In genomic region chr6:53799340-53799739, GRCh38 we compare ENCODE assay signal across 14 cellular contexts. TPM values are rescaled to one million over a fixed set of nuclear protein-coding genes. Genes with fewer than 3 reads are reported as not detected.
DNase-seq lines count a peak whose midpoint lies in the region; ATAC-seq and TF ChIP-seq lines count a peak whose summit lies in the region.
"Had no signal": no experiment of that assay in that cellular context is flagged by ENCODE, and none has a peak within 500 bp of the region (broad histone marks: within the 10 kb centered on the region; RNA-seq: fewer than 3 reads in every experiment).

No MANE protein-coding gene starts in this region.

- no peaks in the 10 kb centered on the region for H3K9me3 Mint-ChIP-seq in stimulated activated naive CD8-positive, alpha-beta T cell treated with anti-CD3 and anti-CD28 coated beads, Interleukin-15, amount 100 ng/mL, for 72 hours
- H3K9me3 Mint-ChIP-seq: CD4-positive, alpha-beta memory T cell; HFFc6 had no signal

- H3K4me3 ChIP-seq in IMR-90 (ENCODE audit: insufficient read depth, low read depth, low read length): no peak overlapping the region
- H3K4me3 ChIP-seq in colonic mucosa: no peak overlapping the region
- H3K4me3 ChIP-seq in trophoblast cell (ENCODE audit: low read depth, low read length): no peak overlapping the region
- H3K4me3 ChIP-seq: A549 had no signal

- no peak overlapping the region for H3K56ac ChIP-seq in IMR-90 (ENCODE audit: extremely low read depth, insufficient read depth, low read length)

- peaks cover 24% of the 10 kb centered on the region for H3K4me1 ChIP-seq in IMR-90 (ENCODE audit: control insufficient read depth, insufficient read depth, low read length)
- H3K4me1 ChIP-seq in colonic mucosa: no peaks in the 10 kb centered on the region
- H3K4me1 ChIP-seq in trophoblast cell (ENCODE audit: control insufficient read depth in 1 of 2, insufficient read depth in 2 of 2, low read length in 2 of 2): peaks cover 0 to 14% of the 10 kb centered on the region in 2 experiments
- H3K4me1 ChIP-seq: BE2C had no signal

- H2BK5ac ChIP-seq in IMR-90 (ENCODE audit: low read depth, low read length, poor library complexity, severe bottlenecking): no peak overlapping the region
- no peak overlapping the region for H2BK5ac ChIP-seq in trophoblast cell (ENCODE audit: low read depth, low read length, poor library complexity)

- peaks cover 24% of the 10 kb centered on the region for H3K27me3 Mint-ChIP-seq in stimulated activated naive CD8-positive, alpha-beta T cell treated with anti-CD3 and anti-CD28 coated beads, Interleukin-15, amount 100 ng/mL, for 72 hours
- H3K27me3 Mint-ChIP-seq: CD4-positive, alpha-beta memory T cell had no signal

- no peak overlapping the region for H2AK9ac ChIP-seq in IMR-90 (replicated peaks; ENCODE audit: low read depth, low read length, poor library complexity)

- H4K20me1 ChIP-seq in IMR-90 (ENCODE audit: insufficient read depth, low read length): peaks cover 17% of the 10 kb centered on the region; the same call in 1 of the 2 replicates

- H2BK15ac ChIP-seq in IMR-90 (ENCODE audit: low read depth, low read length): 0 out of 3 replicates have a peak overlapping the region, but pooled peaks have one; percentile 5

- H3K9ac ChIP-seq in IMR-90 (ENCODE audit: low read depth, low read length): no peak overlapping the region
- no peak overlapping the region for H3K9ac ChIP-seq in colonic mucosa (ENCODE audit: low read depth in 2 of 2, low read length in 2 of 2)
- no peak overlapping the region for H3K9ac ChIP-seq in trophoblast cell (ENCODE audit: low read length)

- POLR2A ChIA-PET in IMR-90 (lab: Charles Lee; ENCODE audit: unreplicated experiment): no interaction called here

- intact Hi-C loops in IMR-90 (cut with micrococcal nuclease): loop anchor here (10.0 kb wide), 1 partner anchor 125 kb away; no protein-coding TSS in a partner anchor
- intact Hi-C loops in colonic mucosa (cut with DNase I): loop anchor here (10.0 kb wide), 1 partner anchor 125 kb away; no protein-coding TSS in a partner anchor

- TF ChIP-seq RAD21 in IMR-90 (IDR thresholded peaks at IDR 0.05; ENCODE audit: low read length): no peak

- H3K18ac ChIP-seq in IMR-90 (ENCODE audit: low read depth, low read length) (peak overlapping the region; percentile 66; the same call in 1 of the 2 replicates), trophoblast cell (ENCODE audit: low read length) (no peak overlapping the region)

- no peak overlapping the region for H2BK12ac ChIP-seq in trophoblast cell (ENCODE audit: low read length)

- 0 out of 2 replicates have a peak overlapping the region, but pooled peaks have one; percentile 20 for H2AK5ac ChIP-seq in IMR-90 (ENCODE audit: low read depth, low read length)
- H2AK5ac ChIP-seq in trophoblast cell (ENCODE audit: low read length): no peak overlapping the region

- H3K4ac ChIP-seq in IMR-90 (ENCODE audit: low read depth, low read length) (peak overlapping the region; percentile 42; the same call in 1 of the 2 replicates), trophoblast cell (ENCODE audit: low read depth, low read length) (peak overlapping the region; percentile 95)

- in situ Hi-C loops in IMR-90 (cut with MboI; ENCODE audit: low sequenced_read_pairs): loop anchor here (10.0 kb wide), 1 partner anchor 265 kb away; no protein-coding TSS in a partner anchor

- WGBS in IMR-90 (ENCODE audit: extremely low coverage in 2 of 2, insufficient read length in 1 of 2), 2 experiments: no CpG with 5 or more reads among the region's 3 CpGs
- no CpG with 5 or more reads among the region's 3 CpGs for WGBS in trophoblast cell (ENCODE audit: extremely low coverage, insufficient coverage, insufficient read length)

- H2BK20ac ChIP-seq in IMR-90 (ENCODE audit: low read depth, low read length): peak overlapping the region; percentile 15; the same call in 1 of the 2 replicates

- H3K27ac Mint-ChIP-seq in stimulated activated naive CD8-positive, alpha-beta T cell treated with anti-CD3 and anti-CD28 coated beads, Interleukin-15, amount 100 ng/mL, for 72 hours: no peak overlapping the region
- H3K27ac Mint-ChIP-seq: CD4-positive, alpha-beta memory T cell; HFFc6 had no signal

- no peak overlapping the region for H4K12ac ChIP-seq in trophoblast cell (ENCODE audit: low read depth, low read length)

- H3K4me1 Mint-ChIP-seq in stimulated activated naive CD8-positive, alpha-beta T cell treated with anti-CD3 and anti-CD28 coated beads, Interleukin-15, amount 100 ng/mL, for 72 hours: peaks cover 20% of the 10 kb centered on the region

- no peak for TF ChIP-seq POLR2A in IMR-90 (IDR thresholded peaks at IDR 0.05; ENCODE audit: low read depth, low read length)

- H3K27me3 ChIP-seq in IMR-90 (ENCODE audit: control insufficient read depth, insufficient read depth, low read length) (no peaks in the 10 kb centered on the region), colonic mucosa (no peaks in the 10 kb centered on the region), trophoblast cell (ENCODE audit: insufficient read depth, low read length) (no peaks in the 10 kb centered on the region)

- H3K23ac ChIP-seq in IMR-90 (ENCODE audit: low read depth, low read length) (no peak overlapping the region; the same call in 1 of the 2 replicates), trophoblast cell (ENCODE audit: low read length) (no peak overlapping the region)

- H3K36me3 ChIP-seq in IMR-90 (ENCODE audit: control insufficient read depth, insufficient read depth, low read length): no peaks in the 10 kb centered on the region
- H3K36me3 ChIP-seq in colonic mucosa: no peaks in the 10 kb centered on the region
- H3K36me3 ChIP-seq in trophoblast cell (ENCODE audit: control insufficient read depth in 1 of 2, insufficient read depth in 2 of 2, low read length in 2 of 2): peaks cover 0 to 2% of the 10 kb centered on the region in 2 experiments
- H3K36me3 ChIP-seq: BE2C had no signal

- peaks cover 30 to 58% of the 10 kb centered on the region in 2 experiments for H3K79me1 ChIP-seq in IMR-90 (ENCODE audit: low read depth in 1 of 2, low read length in 2 of 2)
- H3K79me1 ChIP-seq in trophoblast cell (ENCODE audit: low read length): peaks cover 19% of the 10 kb centered on the region

- H4K91ac ChIP-seq in IMR-90 (ENCODE audit: insufficient read depth, low read depth, low read length): no peak overlapping the region
- no peak overlapping the region for H4K91ac ChIP-seq in trophoblast cell (ENCODE audit: low read depth, low read length)

- H3K4me2 ChIP-seq in IMR-90 (ENCODE audit: low read depth, low read length): peak overlapping the region; percentile 27; the same call in 1 of the 2 replicates
- no peak overlapping the region for H3K4me2 ChIP-seq in trophoblast cell (ENCODE audit: low read length)
- H3K4me2 ChIP-seq: A549 had no signal

- H4K5ac ChIP-seq in IMR-90 (ENCODE audit: low read depth, low read length): peak overlapping the region; percentile 42; the same call in 1 of the 2 replicates

- DNase-seq in IMR-90: peak; percentile 35
- no peak for DNase-seq in colonic mucosa
- DNase-seq in trophoblast cell: no peak
- no peak for DNase-seq in NCI-H748 (lab: John Stamatoyannopoulos, UW; ENCODE audit: unreplicated experiment)
- no peak for DNase-seq in stimulated activated naive CD8-positive, alpha-beta T cell treated with anti-CD3 and anti-CD28 coated beads, Interleukin-15, amount 100 ng/mL, for 72 hours
- DNase-seq: BE2C; CD4-positive, alpha-beta memory T cell; GF-D8; HCEC 1CT; HFFc6 had no signal

- H4K8ac ChIP-seq in IMR-90 (ENCODE audit: low read depth in 2 of 2, low read length in 2 of 2) (no peak overlapping the region; a peak in 2 of 4 replicates), trophoblast cell (ENCODE audit: low read depth, low read length) (no peak overlapping the region)

- CTCF ChIA-PET in IMR-90 (lab: Yijun Ruan, JAX): interaction anchor here (1.2 kb wide), 1 partner anchor 157 kb away, joined by 3 read pairs; no protein-coding TSS in a partner anchor

- ATAC-seq in IMR-90 (ENCODE audit: low read depth) (no peak), HG03139 (IDR thresholded peaks at IDR 0.05; ENCODE audit: unreplicated experiment) (no peak)
- no peak for ATAC-seq in stimulated activated naive CD8-positive, alpha-beta T cell treated with anti-CD3 and anti-CD28 coated beads, Interleukin-15, amount 100 ng/mL, for 72 hours
- ATAC-seq: A549 had no signal

- H3K9me1 ChIP-seq in IMR-90 (ENCODE audit: insufficient read depth, low read length): peaks cover 9% of the 10 kb centered on the region

- H2AFZ ChIP-seq in IMR-90 (replicated peaks; ENCODE audit: low read length, poor library complexity) (no peak overlapping the region), trophoblast cell (ENCODE audit: insufficient read depth, low read length, poor library complexity) (no peak overlapping the region)

- H3K27ac ChIP-seq in IMR-90 (ENCODE audit: insufficient read depth, low read length) (peak overlapping the region; percentile 40; the same call in 1 of the 2 replicates), colonic mucosa (peak overlapping the region; percentile 56), trophoblast cell (ENCODE audit: low read depth, low read length) (no peak overlapping the region)
- H3K27ac ChIP-seq: A549, C4-2B, HL-60 had no signal

- no peak overlapping the region for H3K4me3 Mint-ChIP-seq in stimulated activated naive CD8-positive, alpha-beta T cell treated with anti-CD3 and anti-CD28 coated beads, Interleukin-15, amount 100 ng/mL, for 72 hours
- H3K4me3 Mint-ChIP-seq: CD4-positive, alpha-beta memory T cell; HFFc6 had no signal

- H2BK120ac ChIP-seq in IMR-90 (ENCODE audit: low read depth, low read length) (peak overlapping the region; percentile 9; the same call in 1 of the 2 replicates), trophoblast cell (ENCODE audit: insufficient read depth, low read length, poor library complexity) (no peak overlapping the region)

- H3K79me2 ChIP-seq in trophoblast cell (ENCODE audit: control insufficient read depth, insufficient read depth, low read length, poor library complexity): peaks cover 34% of the 10 kb centered on the region

- dilution Hi-C loops in IMR-90 (cut with HindIII; ENCODE audit: low sequenced_read_pairs, unreplicated experiment): no loop called here

- H3K9me3 ChIP-seq in IMR-90 (ENCODE audit: control insufficient read depth, insufficient read depth, low read length): no peaks in the 10 kb centered on the region
- H3K9me3 ChIP-seq in colonic mucosa: no peaks in the 10 kb centered on the region
- H3K9me3 ChIP-seq in trophoblast cell (ENCODE audit: insufficient read depth, low read depth, low read length): no peaks in the 10 kb centered on the region
- H3K9me3 ChIP-seq: A549, BE2C had no signal

- H3K14ac ChIP-seq in IMR-90 (replicated peaks; ENCODE audit: low read depth, low read length): no peak overlapping the region
- no peak overlapping the region for H3K14ac ChIP-seq in trophoblast cell (ENCODE audit: low read length)

- TF ChIP-seq CTCF in IMR-90 (conservative IDR thresholded peaks at IDR 0.05; ENCODE audit: low read depth, low read length) (no peak), colonic mucosa (IDR thresholded peaks at IDR 0.05) (no peak)

- BruUV-seq in IMR-90 (replicated peaks; lab: Mats Ljungman, UMichigan): no TSS peak

RNA-seq across cellular contexts. Expression of gene LRRC1, which starts 4.5 kb away (rescaled TPM):
- 6.1 and 6.7 TPM in 2 replicates for total RNA-seq in IMR-90 (2012; rRNA removed)
- 4.3 and 5.1 TPM in 2 replicates for polyA plus RNA-seq in IMR-90 (2012; rRNA removed)
- polyA plus RNA-seq in IMR-90 (2012; cell fraction: cytosol; rRNA removed): 3.1 and 3.6 TPM in 2 replicates
- 5.1 and 13.1 TPM in 2 replicates for polyA plus RNA-seq in IMR-90 (2012; cell fraction: nucleus; rRNA removed; ENCODE audit: low replicate concordance)
- 10 to 100 TPM; 49.6 to 72.9 TPM for total RNA-seq in colonic mucosa
- polyA plus RNA-seq in trophoblast cell (2013): 43.6 and 44.5 TPM in 2 replicates
